26 cellular contexts compared by ENCODE assay signal in genomic region chr3:77648214-77648613, GRCh38.
"Had no signal": no experiment of that assay in that cellular context is flagged by ENCODE, and none has a peak within 500 bp of the region (broad histone marks: within the 10 kb centered on the region; RNA-seq: fewer than 3 reads in every experiment).

No MANE protein-coding gene starts in this region.

- H3K27ac Mint-ChIP-seq: dendritic cell treated with granulocyte-macrophage colony-stimulating factor and Interleukin-4, amounts not matched to agents 40 ng/mL and 50 ng/mL, for 4 days; endodermal cell; natural killer cell; progenitor cell of endocrine pancreas; stimulated activated effector memory CD8-positive, alpha-beta T cell treated with anti-CD3 and anti-CD28 coated beads, Interleukin-12 subunit alpha, Interleukin-12 subunit beta, amount 100 ng/mL, for 72 hours had no signal

- H3K4me3 ChIP-seq: colonic mucosa, esophagus muscularis mucosa, heart right ventricle, lower lobe of right lung, right atrium auricular region, sigmoid colon, stomach, thyroid gland, vagina had no signal

- H3K9ac ChIP-seq: parathyroid adenoma had no signal

- H3K4me1 Mint-ChIP-seq: endodermal cell; natural killer cell; stimulated activated effector memory CD8-positive, alpha-beta T cell treated with anti-CD3 and anti-CD28 coated beads, Interleukin-12 subunit alpha, Interleukin-12 subunit beta, amount 100 ng/mL, for 72 hours had no signal

- H3K9me3 Mint-ChIP-seq: dendritic cell treated with granulocyte-macrophage colony-stimulating factor and Interleukin-4, amounts not matched to agents 40 ng/mL and 50 ng/mL, for 4 days; endodermal cell had no signal

- H3K4me3 Mint-ChIP-seq: dendritic cell treated with granulocyte-macrophage colony-stimulating factor and Interleukin-4, amounts not matched to agents 40 ng/mL and 50 ng/mL, for 4 days; endodermal cell; natural killer cell; stimulated activated effector memory CD8-positive, alpha-beta T cell treated with anti-CD3 and anti-CD28 coated beads, Interleukin-12 subunit alpha, Interleukin-12 subunit beta, amount 100 ng/mL, for 72 hours had no signal

- H3K27me3 Mint-ChIP-seq: dendritic cell treated with granulocyte-macrophage colony-stimulating factor and Interleukin-4, amounts not matched to agents 40 ng/mL and 50 ng/mL, for 4 days; progenitor cell of endocrine pancreas had no signal

- H3K9me3 ChIP-seq: colonic mucosa, esophagus muscularis mucosa, heart right ventricle, lower lobe of right lung, right atrium auricular region, sigmoid colon, stomach, thyroid gland, vagina had no signal

- H3K36me3 Mint-ChIP-seq: natural killer cell; stimulated activated effector memory CD8-positive, alpha-beta T cell treated with anti-CD3 and anti-CD28 coated beads, Interleukin-12 subunit alpha, Interleukin-12 subunit beta, amount 100 ng/mL, for 72 hours had no signal

- H3K27me3 ChIP-seq: colonic mucosa, esophagus muscularis mucosa, heart right ventricle, right atrium auricular region, sigmoid colon, stomach, thyroid gland, vagina had no signal

- H3K4me1 ChIP-seq: colonic mucosa, esophagus muscularis mucosa, heart right ventricle, lower lobe of right lung, parathyroid adenoma, right atrium auricular region, sigmoid colon, stomach, thyroid gland, vagina had no signal

- DNase-seq: colonic mucosa; effector CD8-positive, alpha-beta T cell; endodermal cell; foreskin melanocyte; glutamatergic neuron; heart right ventricle; hippocampal formation; islet precursor cell; kidney glomerular epithelial cell; left ventricle myocardium superior; lower lobe of right lung; natural killer cell; sigmoid colon; stimulated activated CD4-positive, alpha-beta T cell treated with anti-CD3 and anti-CD28 coated beads, Interleukin-2, amount 100 ng/mL, for 24 hours; stimulated activated CD4-positive, alpha-beta T cell treated with anti-CD3 and anti-CD28 coated beads, Interleukin-4, amount 100 ng/mL, for 24 hours; stimulated activated naive CD4-positive, alpha-beta T cell treated with Interleukin-2 at 50 U/mL for 16 hours; stomach; thyroid gland; trophoblast cell had no signal

- H3K36me3 ChIP-seq: colonic mucosa, esophagus muscularis mucosa, heart right ventricle, lower lobe of right lung, right atrium auricular region, sigmoid colon, stomach, thyroid gland, vagina had no signal
